ENCODE assay signal across 1 cellular context in the genomic region with DNA sequence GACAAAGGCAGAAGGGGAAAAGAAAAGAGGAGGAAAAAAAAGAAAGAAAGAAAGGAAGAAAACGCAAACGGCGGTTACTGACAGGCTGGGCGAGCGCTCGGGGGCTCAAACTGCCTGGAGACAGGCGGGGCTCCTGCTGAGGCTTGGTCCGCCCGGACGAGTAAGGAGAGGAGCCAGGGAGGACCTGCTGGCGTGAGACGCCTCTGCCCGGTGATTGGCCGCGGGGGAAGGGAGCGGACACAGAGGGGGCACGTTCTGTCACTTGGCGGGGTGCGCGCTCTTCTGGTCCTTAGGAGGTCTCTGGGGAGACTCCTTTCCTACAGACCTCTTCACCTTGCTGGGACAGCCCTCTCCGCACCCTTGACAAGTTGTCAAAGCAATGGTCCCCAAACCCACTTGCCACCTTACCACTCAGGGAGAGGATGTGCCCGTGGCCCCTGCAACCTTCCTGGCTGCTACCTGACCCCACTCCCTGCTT.
TF ChIP-seq lines count a peak whose summit lies in the region.

No MANE protein-coding gene starts in this region.

TF ChIP-seq in K562, 482 proteins besides CTCF, POLR2A, EP300 and RAD21 (continues in another document):
- TF ChIP-seq ARID1B (IDR thresholded peaks at IDR 0.05), result no peak
- TF ChIP-seq ZNF695 (CRISPR knock-in tag; IDR thresholded peaks at IDR 0.05), result 0 out of 2 replicates have a peak, but pooled peaks have one; percentile 9
- peak; percentile 58 for TF ChIP-seq SAP30 (IDR thresholded peaks at IDR 0.05; ENCODE audit: borderline replicate concordance, insufficient read depth, low read depth, low read length, poor library complexity, severe bottlenecking)
- peak; percentile 26 for TF ChIP-seq RBBP5 (IDR thresholded peaks at IDR 0.05; ENCODE audit: borderline replicate concordance, insufficient read depth, low read length, poor library complexity, severe bottlenecking)
- peak; percentile 31 for TF ChIP-seq HNRNPLL (IDR thresholded peaks at IDR 0.05; ENCODE audit: low read depth, low read length, poor library complexity, severe bottlenecking)
- no peak for TF ChIP-seq CCNT2 (IDR thresholded peaks at IDR 0.05; ENCODE audit: borderline replicate concordance, extremely low read depth, insufficient read length, low read depth, low read length)
- TF ChIP-seq KDM4B (IDR thresholded peaks at IDR 0.05; ENCODE audit: borderline replicate concordance in 2 of 2, low read depth in 1 of 2), result no peak
- TF ChIP-seq NFYB (IDR thresholded peaks at IDR 0.05; ENCODE audit: extremely low read depth, insufficient read length), result peak; percentile 67
- peak; percentile 75 for TF ChIP-seq RFX5 (IDR thresholded peaks at IDR 0.05; ENCODE audit: low read depth, low read length)
- TF ChIP-seq, protein P1, sequence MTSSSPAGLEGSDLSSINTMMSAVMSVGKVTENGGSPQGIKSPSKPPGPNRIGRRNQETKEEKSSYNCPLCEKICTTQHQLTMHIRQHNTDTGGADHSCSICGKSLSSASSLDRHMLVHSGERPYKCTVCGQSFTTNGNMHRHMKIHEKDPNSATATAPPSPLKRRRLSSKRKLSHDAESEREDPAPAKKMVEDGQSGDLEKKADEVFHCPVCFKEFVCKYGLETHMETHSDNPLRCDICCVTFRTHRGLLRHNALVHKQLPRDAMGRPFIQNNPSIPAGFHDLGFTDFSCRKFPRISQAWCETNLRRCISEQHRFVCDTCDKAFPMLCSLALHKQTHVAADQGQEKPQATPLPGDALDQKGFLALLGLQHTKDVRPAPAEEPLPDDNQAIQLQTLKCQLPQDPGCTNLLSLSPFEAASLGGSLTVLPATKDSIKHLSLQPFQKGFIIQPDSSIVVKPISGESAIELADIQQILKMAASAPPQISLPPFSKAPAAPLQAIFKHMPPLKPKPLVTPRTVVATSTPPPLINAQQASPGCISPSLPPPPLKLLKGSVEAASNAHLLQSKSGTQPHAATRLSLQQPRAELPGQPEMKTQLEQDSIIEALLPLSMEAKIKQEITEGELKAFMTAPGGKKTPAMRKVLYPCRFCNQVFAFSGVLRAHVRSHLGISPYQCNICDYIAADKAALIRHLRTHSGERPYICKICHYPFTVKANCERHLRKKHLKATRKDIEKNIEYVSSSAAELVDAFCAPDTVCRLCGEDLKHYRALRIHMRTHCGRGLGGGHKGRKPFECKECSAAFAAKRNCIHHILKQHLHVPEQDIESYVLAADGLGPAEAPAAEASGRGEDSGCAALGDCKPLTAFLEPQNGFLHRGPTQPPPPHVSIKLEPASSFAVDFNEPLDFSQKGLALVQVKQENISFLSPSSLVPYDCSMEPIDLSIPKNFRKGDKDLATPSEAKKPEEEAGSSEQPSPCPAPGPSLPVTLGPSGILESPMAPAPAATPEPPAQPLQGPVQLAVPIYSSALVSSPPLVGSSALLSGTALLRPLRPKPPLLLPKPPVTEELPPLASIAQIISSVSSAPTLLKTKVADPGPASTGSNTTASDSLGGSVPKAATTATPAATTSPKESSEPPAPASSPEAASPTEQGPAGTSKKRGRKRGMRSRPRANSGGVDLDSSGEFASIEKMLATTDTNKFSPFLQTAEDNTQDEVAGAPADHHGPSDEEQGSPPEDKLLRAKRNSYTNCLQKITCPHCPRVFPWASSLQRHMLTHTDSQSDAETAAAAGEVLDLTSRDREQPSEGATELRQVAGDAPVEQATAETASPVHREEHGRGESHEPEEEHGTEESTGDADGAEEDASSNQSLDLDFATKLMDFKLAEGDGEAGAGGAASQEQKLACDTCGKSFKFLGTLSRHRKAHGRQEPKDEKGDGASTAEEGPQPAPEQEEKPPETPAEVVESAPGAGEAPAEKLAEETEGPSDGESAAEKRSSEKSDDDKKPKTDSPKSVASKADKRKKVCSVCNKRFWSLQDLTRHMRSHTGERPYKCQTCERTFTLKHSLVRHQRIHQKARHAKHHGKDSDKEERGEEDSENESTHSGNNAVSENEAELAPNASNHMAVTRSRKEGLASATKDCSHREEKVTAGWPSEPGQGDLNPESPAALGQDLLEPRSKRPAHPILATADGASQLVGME (CRISPR knock-in tag; IDR thresholded peaks at IDR 0.05), result peak; percentile 64; the same call in 1 of the 2 replicates
- no peak for TF ChIP-seq TBL1XR1 (IDR thresholded peaks at IDR 0.05; ENCODE audit: low read length in 2 of 2)
- peak; percentile 51 for TF ChIP-seq KDM5B (IDR thresholded peaks at IDR 0.05; ENCODE audit: insufficient replicate concordance, low read depth, low read length)
- TF ChIP-seq RCOR1 (IDR thresholded peaks at IDR 0.05; ENCODE audit: borderline replicate concordance in 1 of 2, low read depth in 2 of 2, low read length in 2 of 2), result no peak
- TF ChIP-seq, protein P2, sequence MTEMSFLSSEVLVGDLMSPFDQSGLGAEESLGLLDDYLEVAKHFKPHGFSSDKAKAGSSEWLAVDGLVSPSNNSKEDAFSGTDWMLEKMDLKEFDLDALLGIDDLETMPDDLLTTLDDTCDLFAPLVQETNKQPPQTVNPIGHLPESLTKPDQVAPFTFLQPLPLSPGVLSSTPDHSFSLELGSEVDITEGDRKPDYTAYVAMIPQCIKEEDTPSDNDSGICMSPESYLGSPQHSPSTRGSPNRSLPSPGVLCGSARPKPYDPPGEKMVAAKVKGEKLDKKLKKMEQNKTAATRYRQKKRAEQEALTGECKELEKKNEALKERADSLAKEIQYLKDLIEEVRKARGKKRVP (CRISPR knock-in tag; IDR thresholded peaks at IDR 0.05), result 0 out of 2 replicates have a peak, but pooled peaks have one; percentile 32
- 0 out of 2 replicates have a peak, but pooled peaks have one; percentile 15 for TF ChIP-seq SP1 (CRISPR knock-in tag; IDR thresholded peaks at IDR 0.05)
- TF ChIP-seq E2F3 (CRISPR knock-in tag; IDR thresholded peaks at IDR 0.05), result peak; percentile 51
- TF ChIP-seq, protein P3, sequence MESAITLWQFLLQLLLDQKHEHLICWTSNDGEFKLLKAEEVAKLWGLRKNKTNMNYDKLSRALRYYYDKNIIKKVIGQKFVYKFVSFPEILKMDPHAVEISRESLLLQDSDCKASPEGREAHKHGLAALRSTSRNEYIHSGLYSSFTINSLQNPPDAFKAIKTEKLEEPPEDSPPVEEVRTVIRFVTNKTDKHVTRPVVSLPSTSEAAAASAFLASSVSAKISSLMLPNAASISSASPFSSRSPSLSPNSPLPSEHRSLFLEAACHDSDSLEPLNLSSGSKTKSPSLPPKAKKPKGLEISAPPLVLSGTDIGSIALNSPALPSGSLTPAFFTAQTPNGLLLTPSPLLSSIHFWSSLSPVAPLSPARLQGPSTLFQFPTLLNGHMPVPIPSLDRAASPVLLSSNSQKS (CRISPR knock-in tag; IDR thresholded peaks at IDR 0.05), result no peak
- TF ChIP-seq, protein P4, sequence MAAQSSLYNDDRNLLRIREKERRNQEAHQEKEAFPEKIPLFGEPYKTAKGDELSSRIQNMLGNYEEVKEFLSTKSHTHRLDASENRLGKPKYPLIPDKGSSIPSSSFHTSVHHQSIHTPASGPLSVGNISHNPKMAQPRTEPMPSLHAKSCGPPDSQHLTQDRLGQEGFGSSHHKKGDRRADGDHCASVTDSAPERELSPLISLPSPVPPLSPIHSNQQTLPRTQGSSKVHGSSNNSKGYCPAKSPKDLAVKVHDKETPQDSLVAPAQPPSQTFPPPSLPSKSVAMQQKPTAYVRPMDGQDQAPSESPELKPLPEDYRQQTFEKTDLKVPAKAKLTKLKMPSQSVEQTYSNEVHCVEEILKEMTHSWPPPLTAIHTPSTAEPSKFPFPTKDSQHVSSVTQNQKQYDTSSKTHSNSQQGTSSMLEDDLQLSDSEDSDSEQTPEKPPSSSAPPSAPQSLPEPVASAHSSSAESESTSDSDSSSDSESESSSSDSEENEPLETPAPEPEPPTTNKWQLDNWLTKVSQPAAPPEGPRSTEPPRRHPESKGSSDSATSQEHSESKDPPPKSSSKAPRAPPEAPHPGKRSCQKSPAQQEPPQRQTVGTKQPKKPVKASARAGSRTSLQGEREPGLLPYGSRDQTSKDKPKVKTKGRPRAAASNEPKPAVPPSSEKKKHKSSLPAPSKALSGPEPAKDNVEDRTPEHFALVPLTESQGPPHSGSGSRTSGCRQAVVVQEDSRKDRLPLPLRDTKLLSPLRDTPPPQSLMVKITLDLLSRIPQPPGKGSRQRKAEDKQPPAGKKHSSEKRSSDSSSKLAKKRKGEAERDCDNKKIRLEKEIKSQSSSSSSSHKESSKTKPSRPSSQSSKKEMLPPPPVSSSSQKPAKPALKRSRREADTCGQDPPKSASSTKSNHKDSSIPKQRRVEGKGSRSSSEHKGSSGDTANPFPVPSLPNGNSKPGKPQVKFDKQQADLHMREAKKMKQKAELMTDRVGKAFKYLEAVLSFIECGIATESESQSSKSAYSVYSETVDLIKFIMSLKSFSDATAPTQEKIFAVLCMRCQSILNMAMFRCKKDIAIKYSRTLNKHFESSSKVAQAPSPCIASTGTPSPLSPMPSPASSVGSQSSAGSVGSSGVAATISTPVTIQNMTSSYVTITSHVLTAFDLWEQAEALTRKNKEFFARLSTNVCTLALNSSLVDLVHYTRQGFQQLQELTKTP (IDR thresholded peaks at IDR 0.05; ENCODE audit: low read depth in 1 of 2, partially characterized antibody in 2 of 2), result peak in 1 of 2 experiments; percentile 92
- TF ChIP-seq, protein P5, sequence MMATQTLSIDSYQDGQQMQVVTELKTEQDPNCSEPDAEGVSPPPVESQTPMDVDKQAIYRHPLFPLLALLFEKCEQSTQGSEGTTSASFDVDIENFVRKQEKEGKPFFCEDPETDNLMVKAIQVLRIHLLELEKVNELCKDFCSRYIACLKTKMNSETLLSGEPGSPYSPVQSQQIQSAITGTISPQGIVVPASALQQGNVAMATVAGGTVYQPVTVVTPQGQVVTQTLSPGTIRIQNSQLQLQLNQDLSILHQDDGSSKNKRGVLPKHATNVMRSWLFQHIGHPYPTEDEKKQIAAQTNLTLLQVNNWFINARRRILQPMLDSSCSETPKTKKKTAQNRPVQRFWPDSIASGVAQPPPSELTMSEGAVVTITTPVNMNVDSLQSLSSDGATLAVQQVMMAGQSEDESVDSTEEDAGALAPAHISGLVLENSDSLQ (IDR thresholded peaks at IDR 0.05), result 0 out of 2 replicates have a peak, but pooled peaks have one; percentile 5
- TF ChIP-seq CREM (IDR thresholded peaks at IDR 0.05; ENCODE audit: low read depth), result peak; percentile 35; the same call in 1 of the 2 replicates
- no peak for TF ChIP-seq BRF1 (IDR thresholded peaks at IDR 0.05; ENCODE audit: borderline replicate concordance, extremely low read depth, insufficient read length)
- 0 out of 2 replicates have a peak, but pooled peaks have one; percentile 15 for TF ChIP-seq PML (IDR thresholded peaks at IDR 0.05; ENCODE audit: low read length)
- peak; percentile 69 for TF ChIP-seq ZNF263 (CRISPR knock-in tag; IDR thresholded peaks at IDR 0.05; ENCODE audit: borderline replicate concordance)
- TF ChIP-seq OTX1 (CRISPR knock-in tag; IDR thresholded peaks at IDR 0.05), result peak; percentile 93
- TF ChIP-seq, protein P6, sequence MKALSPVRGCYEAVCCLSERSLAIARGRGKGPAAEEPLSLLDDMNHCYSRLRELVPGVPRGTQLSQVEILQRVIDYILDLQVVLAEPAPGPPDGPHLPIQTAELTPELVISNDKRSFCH (CRISPR knock-in tag; IDR thresholded peaks at IDR 0.05), result no peak
- TF ChIP-seq, protein P6 (tag; IDR thresholded peaks at IDR 0.05), result peak; percentile 31; the same call in 1 of the 2 replicates
- TF ChIP-seq, protein P7, sequence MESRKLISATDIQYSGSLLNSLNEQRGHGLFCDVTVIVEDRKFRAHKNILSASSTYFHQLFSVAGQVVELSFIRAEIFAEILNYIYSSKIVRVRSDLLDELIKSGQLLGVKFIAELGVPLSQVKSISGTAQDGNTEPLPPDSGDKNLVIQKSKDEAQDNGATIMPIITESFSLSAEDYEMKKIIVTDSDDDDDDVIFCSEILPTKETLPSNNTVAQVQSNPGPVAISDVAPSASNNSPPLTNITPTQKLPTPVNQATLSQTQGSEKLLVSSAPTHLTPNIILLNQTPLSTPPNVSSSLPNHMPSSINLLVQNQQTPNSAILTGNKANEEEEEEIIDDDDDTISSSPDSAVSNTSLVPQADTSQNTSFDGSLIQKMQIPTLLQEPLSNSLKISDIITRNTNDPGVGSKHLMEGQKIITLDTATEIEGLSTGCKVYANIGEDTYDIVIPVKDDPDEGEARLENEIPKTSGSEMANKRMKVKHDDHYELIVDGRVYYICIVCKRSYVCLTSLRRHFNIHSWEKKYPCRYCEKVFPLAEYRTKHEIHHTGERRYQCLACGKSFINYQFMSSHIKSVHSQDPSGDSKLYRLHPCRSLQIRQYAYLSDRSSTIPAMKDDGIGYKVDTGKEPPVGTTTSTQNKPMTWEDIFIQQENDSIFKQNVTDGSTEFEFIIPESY (CRISPR knock-in tag; IDR thresholded peaks at IDR 0.05), result no peak
- no peak for TF ChIP-seq ZKSCAN8 (CRISPR knock-in tag; IDR thresholded peaks at IDR 0.05)
- TF ChIP-seq KLF6 (CRISPR knock-in tag; IDR thresholded peaks at IDR 0.05; ENCODE audit: borderline replicate concordance), result 0 out of 2 replicates have a peak, but pooled peaks have one; percentile 58
- TF ChIP-seq PHF8 (IDR thresholded peaks at IDR 0.05; ENCODE audit: borderline replicate concordance, low read length), result peak; percentile 33; the same call in 1 of the 2 replicates
- TF ChIP-seq RUNX1 (IDR thresholded peaks at IDR 0.05; ENCODE audit: low read depth), result peak; percentile 33; the same call in 1 of the 2 replicates
- no peak for TF ChIP-seq TOE1 (IDR thresholded peaks at IDR 0.05; ENCODE audit: borderline replicate concordance)
- no peak for TF ChIP-seq TOE1 (CRISPR knock-in tag; IDR thresholded peaks at IDR 0.05; ENCODE audit: borderline replicate concordance, low read depth)
- TF ChIP-seq, protein P8, sequence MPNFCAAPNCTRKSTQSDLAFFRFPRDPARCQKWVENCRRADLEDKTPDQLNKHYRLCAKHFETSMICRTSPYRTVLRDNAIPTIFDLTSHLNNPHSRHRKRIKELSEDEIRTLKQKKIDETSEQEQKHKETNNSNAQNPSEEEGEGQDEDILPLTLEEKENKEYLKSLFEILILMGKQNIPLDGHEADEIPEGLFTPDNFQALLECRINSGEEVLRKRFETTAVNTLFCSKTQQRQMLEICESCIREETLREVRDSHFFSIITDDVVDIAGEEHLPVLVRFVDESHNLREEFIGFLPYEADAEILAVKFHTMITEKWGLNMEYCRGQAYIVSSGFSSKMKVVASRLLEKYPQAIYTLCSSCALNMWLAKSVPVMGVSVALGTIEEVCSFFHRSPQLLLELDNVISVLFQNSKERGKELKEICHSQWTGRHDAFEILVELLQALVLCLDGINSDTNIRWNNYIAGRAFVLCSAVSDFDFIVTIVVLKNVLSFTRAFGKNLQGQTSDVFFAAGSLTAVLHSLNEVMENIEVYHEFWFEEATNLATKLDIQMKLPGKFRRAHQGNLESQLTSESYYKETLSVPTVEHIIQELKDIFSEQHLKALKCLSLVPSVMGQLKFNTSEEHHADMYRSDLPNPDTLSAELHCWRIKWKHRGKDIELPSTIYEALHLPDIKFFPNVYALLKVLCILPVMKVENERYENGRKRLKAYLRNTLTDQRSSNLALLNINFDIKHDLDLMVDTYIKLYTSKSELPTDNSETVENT (CRISPR knock-in tag; IDR thresholded peaks at IDR 0.05), result peak; percentile 72; the same call in 1 of the 2 replicates
- TF ChIP-seq CHD2 (IDR thresholded peaks at IDR 0.05; ENCODE audit: low read depth, low read length), result no peak
- TF ChIP-seq, protein P9, sequence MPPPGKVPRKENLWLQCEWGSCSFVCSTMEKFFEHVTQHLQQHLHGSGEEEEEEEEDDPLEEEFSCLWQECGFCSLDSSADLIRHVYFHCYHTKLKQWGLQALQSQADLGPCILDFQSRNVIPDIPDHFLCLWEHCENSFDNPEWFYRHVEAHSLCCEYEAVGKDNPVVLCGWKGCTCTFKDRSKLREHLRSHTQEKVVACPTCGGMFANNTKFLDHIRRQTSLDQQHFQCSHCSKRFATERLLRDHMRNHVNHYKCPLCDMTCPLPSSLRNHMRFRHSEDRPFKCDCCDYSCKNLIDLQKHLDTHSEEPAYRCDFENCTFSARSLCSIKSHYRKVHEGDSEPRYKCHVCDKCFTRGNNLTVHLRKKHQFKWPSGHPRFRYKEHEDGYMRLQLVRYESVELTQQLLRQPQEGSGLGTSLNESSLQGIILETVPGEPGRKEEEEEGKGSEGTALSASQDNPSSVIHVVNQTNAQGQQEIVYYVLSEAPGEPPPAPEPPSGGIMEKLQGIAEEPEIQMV (tag; conservative IDR thresholded peaks at IDR 0.05; ENCODE audit: low read depth), result peak; percentile 48; the same call in 1 of the 2 replicates
